In genomic region chr3:47017504-47018268, GRCh38 we compare ENCODE assay signal across 8 cellular contexts. TPM values are rescaled to one million over a fixed set of nuclear protein-coding genes. Genes with fewer than 3 reads are reported as not detected.
DNase-seq lines count a peak whose midpoint lies in the region; ATAC-seq and TF ChIP-seq lines count a peak whose summit lies in the region.

No MANE protein-coding gene starts in this region.

- H3K9me2 ChIP-seq in DOHH2 (replicated peaks; ENCODE audit: control insufficient read depth, low read length): no peaks in the 10 kb centered on the region

- peaks cover 50% of the 10 kb centered on the region for H3K4me1 Mint-ChIP-seq in activated naive CD8-positive, alpha-beta T cell (ENCODE audit: low read depth)
- H3K4me1 Mint-ChIP-seq in naive B cell: peaks cover 24 to 38% (median 30%) of the 10 kb centered on the region in 3 donors

- no peak for TF ChIP-seq CTCF in DOHH2 (IDR thresholded peaks at IDR 0.05; ENCODE audit: low read depth, low read length, poor library complexity, severe bottlenecking)
- no peak for TF ChIP-seq CTCF in right atrium auricular region (IDR thresholded peaks at IDR 0.05)

- peaks cover 4% of the 10 kb centered on the region; the same call in 1 of the 2 replicates for H3K79me2 ChIP-seq in DOHH2 (ENCODE audit: control insufficient read depth, low read length)

- peak overlapping the region; percentile 73 for H3K4me3 Mint-ChIP-seq in activated naive CD8-positive, alpha-beta T cell
- peak overlapping the region in 5 of 8 donors; percentile 18 to 59 (median 26) for H3K4me3 Mint-ChIP-seq in naive B cell

- ATAC-seq in naive B cell (ENCODE audit: low read depth in 2 of 2) (no peak), GM21390 (IDR thresholded peaks at IDR 0.05; ENCODE audit: unreplicated experiment) (no peak), GM19463 (IDR thresholded peaks at IDR 0.05; ENCODE audit: unreplicated experiment) (no peak)

- peaks cover 57% of the 10 kb centered on the region for H3K36me3 ChIP-seq in DOHH2 (ENCODE audit: control insufficient read depth, low read length)
- peaks cover 38% of the 10 kb centered on the region for H3K36me3 ChIP-seq in right atrium auricular region

- H3K4me2 ChIP-seq in DOHH2 (ENCODE audit: low read length): peak overlapping the region; percentile 62

- peaks cover 6% of the 10 kb centered on the region for H3F3A ChIP-seq in DOHH2 (ENCODE audit: control insufficient read depth, insufficient read depth)

- no peaks in the 10 kb centered on the region for H3K9me3 Mint-ChIP-seq in activated naive CD8-positive, alpha-beta T cell (ENCODE audit: low read depth)
- no peaks in the 10 kb centered on the region for H3K9me3 Mint-ChIP-seq in naive B cell

- H3K4me1 ChIP-seq in DOHH2 (ENCODE audit: control insufficient read depth, low read length): peaks cover 32% of the 10 kb centered on the region
- H3K4me1 ChIP-seq in right atrium auricular region: peaks cover 0 to 6% of the 10 kb centered on the region in 2 donors

- H3K27ac Mint-ChIP-seq in activated naive CD8-positive, alpha-beta T cell: peak overlapping the region; percentile 84
- peak overlapping the region; percentile 80 to 99 (median 86) for H3K27ac Mint-ChIP-seq in naive B cell

- H3K27me3 ChIP-seq in DOHH2 (ENCODE audit: control insufficient read depth, low read length) (no peaks in the 10 kb centered on the region), right atrium auricular region (no peaks in the 10 kb centered on the region)

- H3K36me3 Mint-ChIP-seq in activated naive CD8-positive, alpha-beta T cell: peaks cover 12% of the 10 kb centered on the region
- H3K36me3 Mint-ChIP-seq in naive B cell: peaks cover 0 to 9% of the 10 kb centered on the region in 2 donors

- no peaks in the 10 kb centered on the region for H3K27me3 Mint-ChIP-seq in activated naive CD8-positive, alpha-beta T cell
- H3K27me3 Mint-ChIP-seq in naive B cell: no peaks in the 10 kb centered on the region

- no peaks in the 10 kb centered on the region for H3K9me3 ChIP-seq in DOHH2 (ENCODE audit: control insufficient read depth, insufficient read depth, low read length)
- H3K9me3 ChIP-seq in right atrium auricular region: no peaks in the 10 kb centered on the region

- peak; percentile 87 for DNase-seq in Jurkat, Clone E6-1 (ENCODE audit: low read depth, low spot score)
- no peak for DNase-seq in naive B cell
- no peak for DNase-seq in kidney glomerular epithelial cell (lab: John Stamatoyannopoulos, UW)
- DNase-seq in right atrium auricular region (ENCODE audit: low spot score): no peak

- H3K27ac ChIP-seq in DOHH2 (ENCODE audit: low read depth, low read length) (peak overlapping the region; percentile 49), right atrium auricular region (no peak overlapping the region)

- no peaks in the 10 kb centered on the region for H4K20me1 ChIP-seq in DOHH2 (ENCODE audit: control insufficient read depth, insufficient read depth, low read depth, low read length)

- H3K4me3 ChIP-seq in DOHH2 (ENCODE audit: low read length) (peak overlapping the region; percentile 23), right atrium auricular region (no peak overlapping the region)
- H3K4me3 ChIP-seq in Jurkat, Clone E6-1 (ENCODE audit: low read length): peak overlapping the region; percentile 31

RNA-seq across cellular contexts. Expression of gene NBEAL2, which starts 38.2 kb away (rescaled TPM):
- 116 TPM for polyA plus RNA-seq in Jurkat, Clone E6-1 (2012; ENCODE audit: insufficient read depth, insufficient read length)
- polyA plus RNA-seq in naive B cell (ENCODE audit: low read depth in 6 of 6): 1 to 10 TPM in 4 of 6 donors, under 1 TPM in 1, not detected in 1; 0.34 to 2.2 (median 1.5) TPM
- total RNA-seq in right atrium auricular region: 10 to 100 TPM in 1 of 2 donors, 1 to 10 TPM in 1; 7.5 to 15.3 TPM

RNA-seq across cellular contexts. Expression of gene CCDC12, which starts 41.1 kb away (rescaled TPM):
- polyA plus RNA-seq in Jurkat, Clone E6-1 (2012; ENCODE audit: insufficient read depth, insufficient read length): 85.1 TPM
- 100 to 1,000 TPM; 119 to 157 (median 123) TPM for polyA plus RNA-seq in naive B cell (ENCODE audit: low read depth in 6 of 6)
- total RNA-seq in right atrium auricular region: 10 to 100 TPM; 27.5 to 38.6 TPM

Comparison
In these comparisons a context has a peak if more than half of its experiments do, and no peak if none do; other contexts are left out.
1. H3K4me3 ChIP-seq: peak in DOHH2 (single experiment) and Jurkat, Clone E6-1 (single experiment); none in right atrium auricular region (0 of 2).